In the genomic region with DNA sequence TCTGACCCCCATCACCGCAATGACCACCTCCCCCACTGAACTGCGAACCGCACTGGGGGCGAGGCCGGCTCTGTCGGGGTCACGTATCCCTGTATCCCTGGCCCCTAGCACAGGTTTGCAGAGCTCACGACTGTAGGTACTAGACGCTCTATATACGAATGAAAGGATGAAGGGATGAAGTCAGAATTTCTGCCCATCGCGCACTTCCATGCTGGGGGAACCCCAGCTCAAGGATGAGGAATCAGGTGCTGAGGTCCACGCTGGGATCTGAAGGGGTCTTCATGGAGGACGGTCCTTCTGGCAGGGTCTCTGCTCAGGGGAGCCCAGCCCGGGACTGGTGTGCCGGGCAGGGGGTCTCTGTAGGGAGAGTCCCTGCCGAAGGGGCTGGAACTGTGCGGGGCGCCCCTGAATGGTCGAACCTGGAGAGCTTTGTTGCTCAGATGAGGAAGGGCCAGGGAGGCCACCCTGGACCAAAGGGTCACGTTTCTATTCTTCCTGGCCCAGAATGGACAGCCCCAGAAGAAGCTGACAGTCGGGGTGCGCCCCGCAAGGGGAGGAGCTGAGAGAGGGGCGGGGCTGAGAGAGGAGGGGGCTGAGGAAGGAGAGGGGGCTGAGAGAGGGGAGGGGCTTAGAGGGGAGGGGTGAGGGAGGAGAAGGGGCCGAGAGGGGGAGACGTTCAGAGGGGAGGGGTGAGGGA, we compare ENCODE assay signal across 10 cellular contexts. TPM values are rescaled to one million over a fixed set of nuclear protein-coding genes. Genes with fewer than 3 reads are reported as not detected.
DNase-seq lines count a peak whose midpoint lies in the region; ATAC-seq, FAIRE-seq and TF ChIP-seq lines count a peak whose summit lies in the region.
"Had no signal": no experiment of that assay in that cellular context is flagged by ENCODE, and none has a peak within 500 bp of the region (broad histone marks: within the 10 kb centered on the region; RNA-seq: fewer than 3 reads in every experiment).

No MANE protein-coding gene starts in this region.

- peaks cover 7% of the 10 kb centered on the region for H3K4me1 Mint-ChIP-seq in activated T-cell treated with anti-CD3 and anti-CD28 coated beads, Interleukin-2, amount 50 U/mL, for 4 hours (ENCODE audit: low read depth)

- CTCF ChIA-PET in PC-3 (lab: Charles Lee) = no interaction called here

- no peaks in the 10 kb centered on the region for H3K79me2 ChIP-seq in PC-3 (ENCODE audit: low read length)

- H3K9me2 ChIP-seq in PC-3 (replicated peaks; ENCODE audit: low read length) = no peaks in the 10 kb centered on the region

- DNase-seq in activated T-cell treated with anti-CD3 and anti-CD28 coated beads, Interleukin-2, amount 50 U/mL, for 4 hours = no peak
- DNase-seq in activated T-cell treated with anti-CD3 and anti-CD28 coated beads for 4 hours (no peak), PC-3 (no peak), skeletal muscle cell (ENCODE audit: low read depth) (no peak), cerebellar cortex (ENCODE audit: low spot score) (no peak), kidney (no peak), NCI-H748 (lab: John Stamatoyannopoulos, UW; ENCODE audit: unreplicated experiment) (no peak)
- DNase-seq: cortex of kidney, tibial artery had no signal

- H3F3A ChIP-seq in PC-3 (ENCODE audit: low read length, unreplicated experiment) = no peaks in the 10 kb centered on the region

- peak; percentile 12 to 25 for ATAC-seq in activated T-cell treated with anti-CD3 and anti-CD28 coated beads, Interleukin-2, amount 50 U/mL, for 4 hours
- ATAC-seq in PC-3 (0 out of 2 replicates have a peak, but pooled peaks have one; percentile 5), esophagus mucosa (peak; percentile 14)

- H3K27ac ChIP-seq in PC-3 (ENCODE audit: low read length) (no peak overlapping the region), kidney (ENCODE audit: low read depth in 2 of 2, low read length in 2 of 2) (no peak overlapping the region)
- H3K27ac ChIP-seq: tibial artery had no signal

- no TSS peak for BruUV-seq in PC-3 (replicated peaks; lab: Mats Ljungman, UMichigan)

- no peaks in the 10 kb centered on the region for H4K20me1 ChIP-seq in PC-3 (ENCODE audit: low read length)

- H2AFZ ChIP-seq in PC-3 (ENCODE audit: low read length) = 0 out of 2 replicates have a peak overlapping the region, but pooled peaks have one; percentile 32

- H3K4me2 ChIP-seq in PC-3 (ENCODE audit: low read length) = peak overlapping the region; percentile 49

- TF ChIP-seq CTCF in PC-3 (conservative IDR thresholded peaks at IDR 0.05; ENCODE audit: low read depth, low read length) (no peak), kidney (IDR thresholded peaks at IDR 0.05; ENCODE audit: borderline replicate concordance, extremely low read depth, insufficient read depth) (no peak)

- no peak for FAIRE-seq in kidney (lab: Jason Lieb, UNC)

- intact Hi-C loops in PC-3 (cut with micrococcal nuclease) (no loop called here), kidney (cut with DNase I) (no loop called here)

- no peaks in the 10 kb centered on the region for H3K9me3 Mint-ChIP-seq in activated T-cell treated with anti-CD3 and anti-CD28 coated beads, Interleukin-2, amount 50 U/mL, for 4 hours

- H3K4me1 ChIP-seq in PC-3 (ENCODE audit: insufficient read depth, low read length) (peaks cover 4% of the 10 kb centered on the region; the same call in 1 of the 2 replicates), kidney (ENCODE audit: control insufficient read depth in 1 of 2, insufficient read depth in 1 of 2, low read depth in 1 of 2, low read length in 2 of 2) (no peaks in the 10 kb centered on the region)

- H3K9me3 ChIP-seq in PC-3 (ENCODE audit: low read length) (no peaks in the 10 kb centered on the region), kidney (ENCODE audit: control insufficient read depth in 1 of 2, low read length in 2 of 2) (no peaks in the 10 kb centered on the region)
- H3K9me3 ChIP-seq: tibial artery had no signal

- peaks cover 40% of the 10 kb centered on the region for H3K27me3 Mint-ChIP-seq in activated T-cell treated with anti-CD3 and anti-CD28 coated beads, Interleukin-2, amount 50 U/mL, for 4 hours (ENCODE audit: low read depth)

- H3K4me3 ChIP-seq in PC-3 (ENCODE audit: low read length) (peak overlapping the region; percentile 21; the same call in 1 of the 2 replicates), skeletal muscle cell (ENCODE audit: low read depth, low read length) (peak overlapping the region; percentile 5), kidney (ENCODE audit: low read length in 2 of 2) (no peak overlapping the region)
- H3K4me3 ChIP-seq: tibial artery had no signal

- no peaks in the 10 kb centered on the region for H3K36me3 Mint-ChIP-seq in activated T-cell treated with anti-CD3 and anti-CD28 coated beads, Interleukin-2, amount 50 U/mL, for 4 hours (ENCODE audit: insufficient read depth)

- no peaks in the 10 kb centered on the region for H3K36me3 ChIP-seq in PC-3 (ENCODE audit: low read depth, low read length)
- no peaks in the 10 kb centered on the region for H3K36me3 ChIP-seq in kidney (ENCODE audit: control insufficient read depth in 1 of 2, insufficient read depth in 2 of 2, low read length in 2 of 2)
- H3K36me3 ChIP-seq: tibial artery had no signal

- POLR2A ChIA-PET in PC-3 (lab: Charles Lee; ENCODE audit: unreplicated experiment) = no interaction called here

- no peak overlapping the region for H3K9ac ChIP-seq in PC-3 (ENCODE audit: low read length)
- no peak overlapping the region for H3K9ac ChIP-seq in kidney (ENCODE audit: low read length in 2 of 2)

- no peak overlapping the region for H3K4me3 Mint-ChIP-seq in activated T-cell treated with anti-CD3 and anti-CD28 coated beads, Interleukin-2, amount 50 U/mL, for 4 hours

- 0 out of 2 replicates have a peak, but pooled peaks cover 4% of the 10 kb centered on the region for H3K27me3 ChIP-seq in PC-3 (ENCODE audit: low read length)

RNA-seq across cellular contexts. Expression of gene SEMA6B, which starts 37.9 kb away (rescaled TPM):
- under 1 TPM; 0.08 to 0.18 (median 0.14) TPM for total RNA-seq in activated T-cell treated with anti-CD3 and anti-CD28 coated beads, Interleukin-2, amount 50 U/mL, for 4 hours
- 7.3 and 9.0 TPM in 2 replicates for total RNA-seq in PC-3 (2014; rRNA removed)
- 2.0 TPM for total RNA-seq in esophagus mucosa
- total RNA-seq in kidney = 17.7 TPM
- 2.6 TPM for polyA plus RNA-seq in kidney (ENCODE audit: insufficient read depth, low read depth, low replicate concordance)

RNA-seq across cellular contexts. Expression of gene TNFAIP8L1, which starts 41.9 kb away (rescaled TPM):
- total RNA-seq in activated T-cell treated with anti-CD3 and anti-CD28 coated beads, Interleukin-2, amount 50 U/mL, for 4 hours = 1 to 10 TPM; 3.2 to 4.0 (median 3.9) TPM
- total RNA-seq in PC-3 (2014; rRNA removed) (8.3 and 12.0 TPM in 2 replicates), esophagus mucosa (8.1 TPM), kidney (11.5 TPM)
- polyA plus RNA-seq in kidney (ENCODE audit: insufficient read depth, low read depth, low replicate concordance) = 16.0 TPM

RNA-seq across cellular contexts. Expression of gene LRG1, which starts 57.6 kb away (rescaled TPM):
- total RNA-seq in activated T-cell treated with anti-CD3 and anti-CD28 coated beads, Interleukin-2, amount 50 U/mL, for 4 hours = under 1 TPM; 0.08 to 0.24 (median 0.15) TPM
- total RNA-seq in PC-3 (2014; rRNA removed) (0.23 and 0.51 TPM in 2 replicates), esophagus mucosa (24.9 TPM), kidney (26.4 TPM)
- polyA plus RNA-seq in kidney (ENCODE audit: insufficient read depth, low read depth, low replicate concordance) = 2.2 TPM

Comparison
In these comparisons a context has a peak if more than half of its experiments do, and no peak if none do; other contexts are left out.
1. H3K4me3 ChIP-seq: peak in PC-3 (single experiment) and skeletal muscle cell (single experiment); none in kidney (0 of 2).
2. RNA of gene LRG1, which starts 57.6 kb away (total RNA-seq): 26.4 TPM in kidney (single experiment) and 24.9 TPM in esophagus mucosa (single experiment); 0.23 to 0.51 TPM in PC-3 and 0.08 to 0.24 TPM in activated T-cell treated with anti-CD3 and anti-CD28 coated beads, Interleukin-2, amount 50 U/mL, for 4 hours; every median in the first group is over 10 times any median in the second.
3. Peak in every context shown above with its lines, with median percentiles within 50 percentile points of each other: ATAC-seq.